Comparison of ENCODE assay signal across 1 cellular context in the genomic region with DNA sequence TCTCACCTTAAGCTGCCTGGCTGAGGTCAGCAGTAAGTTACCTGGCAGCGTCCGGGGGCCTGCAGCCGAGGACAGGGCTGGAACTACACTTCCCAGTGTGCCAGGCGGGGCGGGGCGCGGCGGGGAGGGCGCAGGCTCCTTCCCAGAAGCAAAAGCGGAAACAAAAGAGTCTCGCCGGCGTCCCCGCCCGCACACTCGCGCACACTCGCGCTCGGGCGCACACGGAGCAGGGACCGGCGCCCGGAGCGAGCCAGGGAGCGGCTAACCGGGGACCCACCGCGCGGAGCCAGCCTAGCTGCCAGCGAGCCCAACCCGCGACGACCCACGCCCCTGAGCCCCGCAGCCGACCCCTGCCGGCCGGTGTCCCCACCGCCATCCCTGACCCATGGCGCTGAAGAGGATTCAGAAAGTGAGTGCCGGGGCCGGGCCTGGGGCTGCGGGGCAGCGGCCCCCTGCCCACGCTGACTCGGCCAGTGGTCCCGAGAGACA.
TF ChIP-seq lines count a peak whose summit lies in the region.

A gene (plus strand): TSS at position 190 of the 489 bp plus-strand sequence. CDS start 196 bp downstream, at position 386.

TF ChIP-seq in HepG2, 621 proteins besides CTCF, POLR2A, EP300 and RAD21 (continued from another document and continues in another):
- TF ChIP-seq, protein P1, sequence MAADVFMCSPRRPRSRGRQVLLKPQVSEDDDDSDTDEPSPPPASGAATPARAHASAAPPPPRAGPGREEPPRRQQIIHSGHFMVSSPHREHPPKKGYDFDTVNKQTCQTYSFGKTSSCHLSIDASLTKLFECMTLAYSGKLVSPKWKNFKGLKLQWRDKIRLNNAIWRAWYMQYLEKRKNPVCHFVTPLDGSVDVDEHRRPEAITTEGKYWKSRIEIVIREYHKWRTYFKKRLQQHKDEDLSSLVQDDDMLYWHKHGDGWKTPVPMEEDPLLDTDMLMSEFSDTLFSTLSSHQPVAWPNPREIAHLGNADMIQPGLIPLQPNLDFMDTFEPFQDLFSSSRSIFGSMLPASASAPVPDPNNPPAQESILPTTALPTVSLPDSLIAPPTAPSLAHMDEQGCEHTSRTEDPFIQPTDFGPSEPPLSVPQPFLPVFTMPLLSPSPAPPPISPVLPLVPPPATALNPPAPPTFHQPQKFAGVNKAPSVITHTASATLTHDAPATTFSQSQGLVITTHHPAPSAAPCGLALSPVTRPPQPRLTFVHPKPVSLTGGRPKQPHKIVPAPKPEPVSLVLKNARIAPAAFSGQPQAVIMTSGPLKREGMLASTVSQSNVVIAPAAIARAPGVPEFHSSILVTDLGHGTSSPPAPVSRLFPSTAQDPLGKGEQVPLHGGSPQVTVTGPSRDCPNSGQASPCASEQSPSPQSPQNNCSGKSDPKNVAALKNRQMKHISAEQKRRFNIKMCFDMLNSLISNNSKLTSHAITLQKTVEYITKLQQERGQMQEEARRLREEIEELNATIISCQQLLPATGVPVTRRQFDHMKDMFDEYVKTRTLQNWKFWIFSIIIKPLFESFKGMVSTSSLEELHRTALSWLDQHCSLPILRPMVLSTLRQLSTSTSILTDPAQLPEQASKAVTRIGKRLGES (CRISPR knock-in tag; IDR thresholded peaks at IDR 0.05; ENCODE audit: borderline replicate concordance) = no peak
- TF ChIP-seq, protein P2, sequence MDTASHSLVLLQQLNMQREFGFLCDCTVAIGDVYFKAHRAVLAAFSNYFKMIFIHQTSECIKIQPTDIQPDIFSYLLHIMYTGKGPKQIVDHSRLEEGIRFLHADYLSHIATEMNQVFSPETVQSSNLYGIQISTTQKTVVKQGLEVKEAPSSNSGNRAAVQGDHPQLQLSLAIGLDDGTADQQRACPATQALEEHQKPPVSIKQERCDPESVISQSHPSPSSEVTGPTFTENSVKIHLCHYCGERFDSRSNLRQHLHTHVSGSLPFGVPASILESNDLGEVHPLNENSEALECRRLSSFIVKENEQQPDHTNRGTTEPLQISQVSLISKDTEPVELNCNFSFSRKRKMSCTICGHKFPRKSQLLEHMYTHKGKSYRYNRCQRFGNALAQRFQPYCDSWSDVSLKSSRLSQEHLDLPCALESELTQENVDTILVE (CRISPR knock-in tag; IDR thresholded peaks at IDR 0.05) = no peak; the same call in 1 of the 2 replicates
- TF ChIP-seq ARNT2 (CRISPR knock-in tag; IDR thresholded peaks at IDR 0.05; ENCODE audit: low read depth) (peak; percentile 75; the same call in 1 of the 2 replicates), TARDBP (CRISPR knock-in tag; IDR thresholded peaks at IDR 0.05) (0 out of 2 replicates have a peak, but pooled peaks have one; percentile 60), NKX3-1 (CRISPR knock-in tag; IDR thresholded peaks at IDR 0.05) (peak; percentile 85), ZNF232 (CRISPR knock-in tag; IDR thresholded peaks at IDR 0.05; ENCODE audit: borderline replicate concordance) (peak; percentile 68; the same call in 1 of the 2 replicates), ZNF776 (CRISPR knock-in tag; IDR thresholded peaks at IDR 0.05) (peak; percentile 45; the same call in 1 of the 2 replicates), KMT2B (CRISPR knock-in tag; IDR thresholded peaks at IDR 0.05) (peak; percentile 46; the same call in 1 of the 2 replicates), CBX1 (IDR thresholded peaks at IDR 0.05; ENCODE audit: low read depth) (peak; percentile 23), SMC3 (IDR thresholded peaks at IDR 0.05; ENCODE audit: low read length) (no peak), ZNF547 (CRISPR knock-in tag; IDR thresholded peaks at IDR 0.05) (peak; percentile 67; the same call in 1 of the 2 replicates), NCOA5 (CRISPR knock-in tag; IDR thresholded peaks at IDR 0.05) (no peak), KLF16 (CRISPR knock-in tag; IDR thresholded peaks at IDR 0.05) (peak in 1 of 2 experiments; percentile 76; a peak in 2 of 4 replicates), ZMYM4 (CRISPR knock-in tag; IDR thresholded peaks at IDR 0.05) (peak; percentile 59), GATAD1 (CRISPR knock-in tag; IDR thresholded peaks at IDR 0.05) (peak; percentile 50), ZNF589 (CRISPR knock-in tag; conservative IDR thresholded peaks at IDR 0.05) (no peak), YY1 (IDR thresholded peaks at IDR 0.05; ENCODE audit: insufficient read depth, insufficient replicate concordance, low read depth, low read length) (peak; percentile 46), ZNF333 (CRISPR knock-in tag; IDR thresholded peaks at IDR 0.05; ENCODE audit: borderline replicate concordance) (0 out of 2 replicates have a peak, but pooled peaks have one; percentile 64), KMT2A (CRISPR knock-in tag; IDR thresholded peaks at IDR 0.05) (peak; percentile 73), ZNF496 (CRISPR knock-in tag; IDR thresholded peaks at IDR 0.05; ENCODE audit: insufficient replicate concordance) (no peak), ZNF572 (CRISPR knock-in tag; IDR thresholded peaks at IDR 0.05) (no peak), ZNF543 (CRISPR knock-in tag; IDR thresholded peaks at IDR 0.05) (no peak), ZNF549 (CRISPR knock-in tag; IDR thresholded peaks at IDR 0.05) (peak; percentile 76; the same call in 1 of the 2 replicates), ETV5 (CRISPR knock-in tag; IDR thresholded peaks at IDR 0.05; ENCODE audit: borderline replicate concordance) (peak; percentile 49; the same call in 1 of the 2 replicates), CBFB (CRISPR knock-in tag; IDR thresholded peaks at IDR 0.05) (peak; percentile 82; the same call in 1 of the 2 replicates)
- TF ChIP-seq, protein P3, sequence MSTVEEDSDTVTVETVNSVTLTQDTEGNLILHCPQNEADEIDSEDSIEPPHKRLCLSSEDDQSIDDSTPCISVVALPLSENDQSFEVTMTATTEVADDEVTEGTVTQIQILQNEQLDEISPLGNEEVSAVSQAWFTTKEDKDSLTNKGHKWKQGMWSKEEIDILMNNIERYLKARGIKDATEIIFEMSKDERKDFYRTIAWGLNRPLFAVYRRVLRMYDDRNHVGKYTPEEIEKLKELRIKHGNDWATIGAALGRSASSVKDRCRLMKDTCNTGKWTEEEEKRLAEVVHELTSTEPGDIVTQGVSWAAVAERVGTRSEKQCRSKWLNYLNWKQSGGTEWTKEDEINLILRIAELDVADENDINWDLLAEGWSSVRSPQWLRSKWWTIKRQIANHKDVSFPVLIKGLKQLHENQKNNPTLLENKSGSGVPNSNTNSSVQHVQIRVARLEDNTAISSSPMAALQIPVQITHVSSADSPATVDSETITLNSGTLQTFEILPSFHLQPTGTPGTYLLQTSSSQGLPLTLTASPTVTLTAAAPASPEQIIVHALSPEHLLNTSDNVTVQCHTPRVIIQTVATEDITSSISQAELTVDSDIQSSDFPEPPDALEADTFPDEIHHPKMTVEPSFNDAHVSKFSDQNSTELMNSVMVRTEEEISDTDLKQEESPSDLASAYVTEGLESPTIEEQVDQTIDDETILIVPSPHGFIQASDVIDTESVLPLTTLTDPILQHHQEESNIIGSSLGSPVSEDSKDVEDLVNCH (CRISPR knock-in tag; IDR thresholded peaks at IDR 0.05) = no peak
- TF ChIP-seq, protein P4, sequence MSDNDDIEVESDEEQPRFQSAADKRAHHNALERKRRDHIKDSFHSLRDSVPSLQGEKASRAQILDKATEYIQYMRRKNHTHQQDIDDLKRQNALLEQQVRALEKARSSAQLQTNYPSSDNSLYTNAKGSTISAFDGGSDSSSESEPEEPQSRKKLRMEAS (IDR thresholded peaks at IDR 0.05) = peak; percentile 62; the same call in 1 of the 2 replicates
- TF ChIP-seq, protein P5, sequence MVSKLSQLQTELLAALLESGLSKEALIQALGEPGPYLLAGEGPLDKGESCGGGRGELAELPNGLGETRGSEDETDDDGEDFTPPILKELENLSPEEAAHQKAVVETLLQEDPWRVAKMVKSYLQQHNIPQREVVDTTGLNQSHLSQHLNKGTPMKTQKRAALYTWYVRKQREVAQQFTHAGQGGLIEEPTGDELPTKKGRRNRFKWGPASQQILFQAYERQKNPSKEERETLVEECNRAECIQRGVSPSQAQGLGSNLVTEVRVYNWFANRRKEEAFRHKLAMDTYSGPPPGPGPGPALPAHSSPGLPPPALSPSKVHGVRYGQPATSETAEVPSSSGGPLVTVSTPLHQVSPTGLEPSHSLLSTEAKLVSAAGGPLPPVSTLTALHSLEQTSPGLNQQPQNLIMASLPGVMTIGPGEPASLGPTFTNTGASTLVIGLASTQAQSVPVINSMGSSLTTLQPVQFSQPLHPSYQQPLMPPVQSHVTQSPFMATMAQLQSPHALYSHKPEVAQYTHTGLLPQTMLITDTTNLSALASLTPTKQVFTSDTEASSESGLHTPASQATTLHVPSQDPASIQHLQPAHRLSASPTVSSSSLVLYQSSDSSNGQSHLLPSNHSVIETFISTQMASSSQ (IDR thresholded peaks at IDR 0.05; ENCODE audit: low read depth) = no peak
- TF ChIP-seq, protein P5 (CRISPR knock-in tag; IDR thresholded peaks at IDR 0.05; ENCODE audit: borderline replicate concordance) = peak; percentile 65; the same call in 1 of the 2 replicates
- TF ChIP-seq, protein P6, sequence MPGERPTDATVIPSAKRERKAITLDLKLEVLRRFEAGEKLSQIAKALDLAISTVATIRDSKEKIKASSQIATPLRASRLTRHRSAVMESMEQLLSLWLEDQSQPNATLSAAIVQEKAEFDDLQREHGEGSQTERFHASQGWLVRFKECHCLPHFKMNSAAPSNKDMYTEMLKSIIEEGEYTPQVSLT (CRISPR knock-in tag; IDR thresholded peaks at IDR 0.05; ENCODE audit: borderline replicate concordance, low read depth) = no peak
- TF ChIP-seq, protein P7, sequence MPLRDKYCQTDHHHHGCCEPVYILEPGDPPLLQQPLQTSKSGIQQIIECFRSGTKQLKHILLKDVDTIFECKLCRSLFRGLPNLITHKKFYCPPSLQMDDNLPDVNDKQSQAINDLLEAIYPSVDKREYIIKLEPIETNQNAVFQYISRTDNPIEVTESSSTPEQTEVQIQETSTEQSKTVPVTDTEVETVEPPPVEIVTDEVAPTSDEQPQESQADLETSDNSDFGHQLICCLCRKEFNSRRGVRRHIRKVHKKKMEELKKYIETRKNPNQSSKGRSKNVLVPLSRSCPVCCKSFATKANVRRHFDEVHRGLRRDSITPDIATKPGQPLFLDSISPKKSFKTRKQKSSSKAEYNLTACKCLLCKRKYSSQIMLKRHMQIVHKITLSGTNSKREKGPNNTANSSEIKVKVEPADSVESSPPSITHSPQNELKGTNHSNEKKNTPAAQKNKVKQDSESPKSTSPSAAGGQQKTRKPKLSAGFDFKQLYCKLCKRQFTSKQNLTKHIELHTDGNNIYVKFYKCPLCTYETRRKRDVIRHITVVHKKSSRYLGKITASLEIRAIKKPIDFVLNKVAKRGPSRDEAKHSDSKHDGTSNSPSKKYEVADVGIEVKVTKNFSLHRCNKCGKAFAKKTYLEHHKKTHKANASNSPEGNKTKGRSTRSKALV (CRISPR knock-in tag; IDR thresholded peaks at IDR 0.05) = peak; percentile 58; the same call in 1 of the 2 replicates
- TF ChIP-seq, protein P8, sequence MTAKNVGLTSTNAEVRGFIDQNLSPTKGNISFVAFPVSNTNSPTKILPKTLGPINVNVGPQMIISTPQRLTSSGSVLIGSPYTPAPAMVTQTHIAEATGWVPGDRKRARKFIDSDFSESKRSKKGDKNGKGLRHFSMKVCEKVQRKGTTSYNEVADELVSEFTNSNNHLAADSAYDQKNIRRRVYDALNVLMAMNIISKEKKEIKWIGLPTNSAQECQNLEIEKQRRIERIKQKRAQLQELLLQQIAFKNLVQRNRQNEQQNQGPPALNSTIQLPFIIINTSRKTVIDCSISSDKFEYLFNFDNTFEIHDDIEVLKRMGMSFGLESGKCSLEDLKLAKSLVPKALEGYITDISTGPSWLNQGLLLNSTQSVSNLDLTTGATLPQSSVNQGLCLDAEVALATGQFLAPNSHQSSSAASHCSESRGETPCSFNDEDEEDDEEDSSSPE (CRISPR knock-in tag; IDR thresholded peaks at IDR 0.05) = peak; percentile 54
- TF ChIP-seq, protein P9, sequence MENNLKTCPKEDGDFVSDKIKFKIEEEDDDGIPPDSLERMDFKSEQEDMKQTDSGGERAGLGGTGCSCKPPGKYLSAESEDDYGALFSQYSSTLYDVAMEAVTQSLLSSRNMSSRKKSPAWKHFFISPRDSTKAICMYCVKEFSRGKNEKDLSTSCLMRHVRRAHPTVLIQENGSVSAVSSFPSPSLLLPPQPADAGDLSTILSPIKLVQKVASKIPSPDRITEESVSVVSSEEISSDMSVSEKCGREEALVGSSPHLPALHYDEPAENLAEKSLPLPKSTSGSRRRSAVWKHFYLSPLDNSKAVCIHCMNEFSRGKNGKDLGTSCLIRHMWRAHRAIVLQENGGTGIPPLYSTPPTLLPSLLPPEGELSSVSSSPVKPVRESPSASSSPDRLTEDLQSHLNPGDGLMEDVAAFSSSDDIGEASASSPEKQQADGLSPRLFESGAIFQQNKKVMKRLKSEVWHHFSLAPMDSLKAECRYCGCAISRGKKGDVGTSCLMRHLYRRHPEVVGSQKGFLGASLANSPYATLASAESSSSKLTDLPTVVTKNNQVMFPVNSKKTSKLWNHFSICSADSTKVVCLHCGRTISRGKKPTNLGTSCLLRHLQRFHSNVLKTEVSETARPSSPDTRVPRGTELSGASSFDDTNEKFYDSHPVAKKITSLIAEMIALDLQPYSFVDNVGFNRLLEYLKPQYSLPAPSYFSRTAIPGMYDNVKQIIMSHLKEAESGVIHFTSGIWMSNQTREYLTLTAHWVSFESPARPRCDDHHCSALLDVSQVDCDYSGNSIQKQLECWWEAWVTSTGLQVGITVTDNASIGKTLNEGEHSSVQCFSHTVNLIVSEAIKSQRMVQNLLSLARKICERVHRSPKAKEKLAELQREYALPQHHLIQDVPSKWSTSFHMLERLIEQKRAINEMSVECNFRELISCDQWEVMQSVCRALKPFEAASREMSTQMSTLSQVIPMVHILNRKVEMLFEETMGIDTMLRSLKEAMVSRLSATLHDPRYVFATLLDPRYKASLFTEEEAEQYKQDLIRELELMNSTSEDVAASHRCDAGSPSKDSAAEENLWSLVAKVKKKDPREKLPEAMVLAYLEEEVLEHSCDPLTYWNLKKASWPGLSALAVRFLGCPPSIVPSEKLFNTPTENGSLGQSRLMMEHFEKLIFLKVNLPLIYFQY (CRISPR knock-in tag; IDR thresholded peaks at IDR 0.05; ENCODE audit: borderline replicate concordance) = peak; percentile 39; the same call in 1 of the 2 replicates
- TF ChIP-seq, protein P10, sequence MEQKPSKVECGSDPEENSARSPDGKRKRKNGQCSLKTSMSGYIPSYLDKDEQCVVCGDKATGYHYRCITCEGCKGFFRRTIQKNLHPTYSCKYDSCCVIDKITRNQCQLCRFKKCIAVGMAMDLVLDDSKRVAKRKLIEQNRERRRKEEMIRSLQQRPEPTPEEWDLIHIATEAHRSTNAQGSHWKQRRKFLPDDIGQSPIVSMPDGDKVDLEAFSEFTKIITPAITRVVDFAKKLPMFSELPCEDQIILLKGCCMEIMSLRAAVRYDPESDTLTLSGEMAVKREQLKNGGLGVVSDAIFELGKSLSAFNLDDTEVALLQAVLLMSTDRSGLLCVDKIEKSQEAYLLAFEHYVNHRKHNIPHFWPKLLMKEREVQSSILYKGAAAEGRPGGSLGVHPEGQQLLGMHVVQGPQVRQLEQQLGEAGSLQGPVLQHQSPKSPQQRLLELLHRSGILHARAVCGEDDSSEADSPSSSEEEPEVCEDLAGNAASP (CRISPR knock-in tag; IDR thresholded peaks at IDR 0.05; ENCODE audit: borderline replicate concordance) = peak; percentile 40; the same call in 1 of the 2 replicates
